20 cellular contexts compared by ENCODE assay signal in the genomic region with DNA sequence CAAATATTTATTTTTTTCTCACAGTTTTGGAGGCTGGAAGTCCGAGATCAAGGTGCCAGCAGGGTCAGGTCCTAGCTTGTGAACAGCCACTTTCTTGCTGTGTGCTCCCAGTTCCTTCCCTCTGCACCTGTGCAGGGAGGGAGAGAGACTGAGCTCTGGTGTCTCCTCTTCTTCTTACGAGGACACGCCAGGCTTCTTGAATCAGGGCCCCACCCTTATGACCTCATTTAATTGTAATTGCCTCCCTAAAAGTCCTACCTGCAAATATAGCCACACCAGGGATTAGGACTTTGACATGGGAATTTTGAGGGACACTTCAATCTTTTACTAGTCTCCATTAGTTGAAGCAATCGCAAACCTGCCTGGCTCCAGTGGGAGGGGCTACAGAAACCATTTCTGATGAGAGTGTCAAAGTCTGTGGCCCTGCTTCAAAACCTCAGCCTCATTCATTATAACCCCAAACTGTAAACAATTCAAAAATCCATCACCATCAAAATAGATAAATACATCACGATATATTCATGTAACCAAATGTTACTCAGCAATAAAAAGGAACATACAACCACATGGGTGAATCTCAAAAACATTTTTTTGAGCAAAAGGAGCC.
"Had no signal": no experiment of that assay in that cellular context is flagged by ENCODE, and none has a peak within 500 bp of the region (broad histone marks: within the 10 kb centered on the region; RNA-seq: fewer than 3 reads in every experiment).

No MANE protein-coding gene starts in this region.

- H3K4me3 Mint-ChIP-seq: activated CD4-positive, alpha-beta memory T cell treated with anti-CD3 and anti-CD28 coated beads for 36 hours; activated naive CD4-positive, alpha-beta T cell treated with anti-CD3 and anti-CD28 coated beads, Interleukin-2, amount 10 ng/mL, durations not matched to agents 7 days and 5 days; mesothelial cell of epicardium; nephron progenitor cell; stimulated activated naive B cell treated with anti-CD40 and anti-IgM and Interleukin-4, amounts not matched to agents 10 μg/mL and 1 μg/mL and 100 μg/mL, for 72 hours had no signal

- H3K9me3 Mint-ChIP-seq: activated CD4-positive, alpha-beta memory T cell treated with anti-CD3 and anti-CD28 coated beads for 36 hours; activated naive CD4-positive, alpha-beta T cell treated with anti-CD3 and anti-CD28 coated beads, Interleukin-2, amount 10 ng/mL, durations not matched to agents 7 days and 5 days; mesothelial cell of epicardium; nephron progenitor cell; stimulated activated naive B cell treated with anti-CD40 and anti-IgM and Interleukin-4, amounts not matched to agents 10 μg/mL and 1 μg/mL and 100 μg/mL, for 72 hours had no signal

- H3K27ac Mint-ChIP-seq: activated CD4-positive, alpha-beta memory T cell treated with anti-CD3 and anti-CD28 coated beads for 36 hours; activated naive CD4-positive, alpha-beta T cell treated with anti-CD3 and anti-CD28 coated beads, Interleukin-2, amount 10 ng/mL, durations not matched to agents 7 days and 5 days; mesothelial cell of epicardium; stimulated activated naive B cell treated with anti-CD40 and anti-IgM and Interleukin-4, amounts not matched to agents 10 μg/mL and 1 μg/mL and 100 μg/mL, for 72 hours had no signal

- H3K36me3 Mint-ChIP-seq: activated CD4-positive, alpha-beta memory T cell treated with anti-CD3 and anti-CD28 coated beads for 36 hours; activated naive CD4-positive, alpha-beta T cell treated with anti-CD3 and anti-CD28 coated beads, Interleukin-2, amount 10 ng/mL, durations not matched to agents 7 days and 5 days; mesothelial cell of epicardium; stimulated activated naive B cell treated with anti-CD40 and anti-IgM and Interleukin-4, amounts not matched to agents 10 μg/mL and 1 μg/mL and 100 μg/mL, for 72 hours had no signal

- DNase-seq: activated CD4-positive, alpha-beta memory T cell treated with anti-CD3 and anti-CD28 coated beads for 36 hours; activated CD4-positive, alpha-beta T cell treated with anti-CD3 and anti-CD28 coated beads for 48 hours; activated effector memory CD4-positive, alpha-beta T cell treated with anti-CD3 and anti-CD28 coated beads, Interleukin-2, amount 50 U/mL, for 16 hours; activated naive CD4-positive, alpha-beta T cell treated with anti-CD3 and anti-CD28 coated beads, Interleukin-2, amount 10 ng/mL, durations not matched to agents 7 days and 5 days; cortex of kidney; erythroblast; foreskin melanocyte; glutamatergic neuron; left ventricle myocardium superior; mammary epithelial cell; nephron progenitor cell; occipital lobe; right lobe of liver; stimulated activated CD4-positive, alpha-beta T cell treated with anti-CD3 and anti-CD28 coated beads, Interleukin-15, amount 100 ng/mL, for 24 hours; stimulated activated naive B cell treated with anti-CD40 and anti-IgM and Interleukin-4, amounts not matched to agents 10 μg/mL and 1 μg/mL and 100 μg/mL, for 72 hours; testis; trophoblast cell had no signal

- H3K9me3 ChIP-seq: right lobe of liver, testis had no signal

- H3K36me3 ChIP-seq: right lobe of liver had no signal

- H3K4me3 ChIP-seq: hepatocyte, right lobe of liver, smooth muscle cell, testis had no signal

- H3K27me3 ChIP-seq: hepatocyte, right lobe of liver, testis had no signal

- H2AFZ ChIP-seq: hepatocyte had no signal

- H3K4me2 ChIP-seq: hepatocyte, smooth muscle cell had no signal

- H3K4me1 ChIP-seq: right lobe of liver, testis had no signal

- H3K27ac ChIP-seq: hepatocyte, right lobe of liver, testis had no signal

- H3K79me2 ChIP-seq: hepatocyte had no signal

- ATAC-seq: left ventricle myocardium superior; right lobe of liver; stimulated activated naive B cell treated with anti-CD40 and anti-IgM and Interleukin-4, amounts not matched to agents 10 μg/mL and 1 μg/mL and 100 μg/mL, for 72 hours had no signal
